ENCODE assay signal across 11 cellular contexts in genomic region chr3:9768376-9768775, GRCh38. TPM values are rescaled to one million over a fixed set of nuclear protein-coding genes. Genes with fewer than 3 reads are reported as not detected.
DNase-seq lines count a peak whose midpoint lies in the region; ATAC-seq and TF ChIP-seq lines count a peak whose summit lies in the region.
"Had no signal": no experiment of that assay in that cellular context is flagged by ENCODE, and none has a peak within 500 bp of the region (broad histone marks: within the 10 kb centered on the region; RNA-seq: fewer than 3 reads in every experiment).

No MANE protein-coding gene starts in this region.

- no peak for TF ChIP-seq POLR2A in transverse colon (IDR thresholded peaks at IDR 0.05)

- H2AFZ ChIP-seq in ACC112 (ENCODE audit: low read length, unreplicated experiment) = no peak overlapping the region
- no peak overlapping the region for H2AFZ ChIP-seq in parathyroid adenoma

- DNase-seq in HFFc6 (no peak), A172 (ENCODE audit: low spot score) (no peak), transverse colon (no peak), OCI-M2 (lab: John Stamatoyannopoulos, UW; ENCODE audit: unreplicated experiment) (no peak)
- DNase-seq: activated effector memory CD4-positive, alpha-beta T cell treated with Interleukin-2 at 50 U/mL for 16 hours; CD4-positive, alpha-beta memory T cell; NCI-H2081 treated with DMSO at 0.1 percent for 48 hours had no signal

- peaks cover 37% of the 10 kb centered on the region for H3K4me1 Mint-ChIP-seq in HFFc6 (ENCODE audit: low read depth)

- peaks cover 10% of the 10 kb centered on the region; the same call in 1 of the 2 replicates for H3K36me3 Mint-ChIP-seq in HFFc6 (ENCODE audit: low read depth)

- H3K4me3 Mint-ChIP-seq in HFFc6 = peak overlapping the region; percentile 87; the same call in 1 of the 2 replicates

- H3K27me3 Mint-ChIP-seq in HFFc6 (ENCODE audit: insufficient read depth) = peaks cover 7% of the 10 kb centered on the region
- H3K27me3 Mint-ChIP-seq: CD4-positive, alpha-beta memory T cell had no signal

- no peak overlapping the region for H3K9ac ChIP-seq in parathyroid adenoma

- H3K36me3 ChIP-seq in ACC112 (ENCODE audit: insufficient read depth, low read length) = no peaks in the 10 kb centered on the region
- no peaks in the 10 kb centered on the region for H3K36me3 ChIP-seq in parathyroid adenoma (ENCODE audit: control insufficient read depth, insufficient read depth, low read length)
- H3K36me3 ChIP-seq in transverse colon = no peaks in the 10 kb centered on the region

- TF ChIP-seq EP300 in transverse colon (IDR thresholded peaks at IDR 0.05; ENCODE audit: low read depth) = no peak

- H3K79me2 ChIP-seq in ACC112 (ENCODE audit: control insufficient read depth, insufficient read depth, low read length, unreplicated experiment) (peaks cover 14% of the 10 kb centered on the region), parathyroid adenoma (no peaks in the 10 kb centered on the region)

- H3K4me1 ChIP-seq in ACC112 (ENCODE audit: control insufficient read depth, insufficient read depth, low read length, unreplicated experiment) (peaks cover 26% of the 10 kb centered on the region), parathyroid adenoma (peaks cover 13% of the 10 kb centered on the region), transverse colon (peaks cover 10 to 38% (median 30%) of the 10 kb centered on the region in 4 donors)

- no peaks in the 10 kb centered on the region for H3K27me3 ChIP-seq in ACC112 (ENCODE audit: insufficient read depth, low read length)
- no peaks in the 10 kb centered on the region for H3K27me3 ChIP-seq in parathyroid adenoma (ENCODE audit: control insufficient read depth, insufficient read depth, low read length)
- no peaks in the 10 kb centered on the region for H3K27me3 ChIP-seq in transverse colon

- ATAC-seq in GM18861 (IDR thresholded peaks at IDR 0.05; ENCODE audit: unreplicated experiment) = no peak

- no peak overlapping the region for H3K4me2 ChIP-seq in parathyroid adenoma (ENCODE audit: low read length)

- WGBS in transverse colon (ENCODE audit: low coverage in 1 of 2), 2 donors = 73% methylated on average over 2 of the region's 2 CpGs; no CpG with 5 or more reads in 1 of the 2 donors

- peak overlapping the region; percentile 66 for H3K27ac Mint-ChIP-seq in HFFc6

- H3K27ac ChIP-seq in ACC112 (ENCODE audit: low read depth, low read length) (no peak overlapping the region), cingulate gyrus (ENCODE audit: low read depth, low read length) (peak overlapping the region; percentile 35), parathyroid adenoma (peak overlapping the region; percentile 60), transverse colon (peak overlapping the region in 2 of 4 donors; percentile 88 to 89)

- H3K9me3 Mint-ChIP-seq in HFFc6 = no peaks in the 10 kb centered on the region
- H3K9me3 Mint-ChIP-seq: CD4-positive, alpha-beta memory T cell had no signal

- peak overlapping the region; percentile 84 for H3K4me3 ChIP-seq in ACC112 (ENCODE audit: low read depth, low read length)
- no peak overlapping the region for H3K4me3 ChIP-seq in parathyroid adenoma (ENCODE audit: low read depth, low read length)
- no peak overlapping the region for H3K4me3 ChIP-seq in transverse colon

- TF ChIP-seq CTCF in HFFc6 (IDR thresholded peaks at IDR 0.05) (no peak), parathyroid adenoma (IDR thresholded peaks at IDR 0.05) (no peak), transverse colon (IDR thresholded peaks at IDR 0.05) (no peak)

- intact Hi-C loops in transverse colon (cut with DNase I; ENCODE audit: low total_unique reads) = no loop called here

- in situ Hi-C loops in transverse colon (cut with MboI; ENCODE audit: low pct_ligation_motif_present in 1 of 4, low pct_unique_long_range_greater_than_20kb in 1 of 4, low sequenced_read_pairs in 3 of 4) = no loop called here

- H3K9me3 ChIP-seq in parathyroid adenoma (ENCODE audit: control insufficient read depth, low read length) = no peaks in the 10 kb centered on the region
- H3K9me3 ChIP-seq in transverse colon = no peaks in the 10 kb centered on the region

RNA-seq across cellular contexts. Expression of gene CAMK1, which starts 1.4 kb away (rescaled TPM):
- 10 to 100 TPM; 22.1 to 33.0 (median 28.8) TPM for total RNA-seq in HFFc6 (2021; fragmentation: NEBNext Ultra II Directional; extraction: Animal tissue kit (Norgen Biotek cat#: 25700))
- total RNA-seq in A172 (2014; rRNA removed; shearing (Covaris generic)) = 78.3 and 82.6 TPM in 2 replicates
- total RNA-seq in transverse colon = 10 to 100 TPM in 3 of 4 donors, 1 to 10 TPM in 1; 5.6 to 45.0 (median 15.6) TPM

RNA-seq across cellular contexts. Expression of gene OGG1, which starts 18.6 kb away (rescaled TPM):
- total RNA-seq in HFFc6 (2021; fragmentation: NEBNext Ultra II Directional; extraction: Animal tissue kit (Norgen Biotek cat#: 25700)) = 10 to 100 TPM; 17.7 to 26.2 (median 23.7) TPM
- total RNA-seq in A172 (2014; rRNA removed; shearing (Covaris generic)) = 27.5 and 37.9 TPM in 2 replicates
- total RNA-seq in transverse colon = 10 to 100 TPM; 27.8 to 69.5 (median 39.7) TPM

RNA-seq across cellular contexts. Expression of gene TADA3, which starts 23.9 kb away (rescaled TPM):
- 10 to 100 TPM; 69.2 to 84.9 (median 77.0) TPM for total RNA-seq in HFFc6 (2021; fragmentation: NEBNext Ultra II Directional; extraction: Animal tissue kit (Norgen Biotek cat#: 25700))
- 150 and 167 TPM in 2 replicates for total RNA-seq in A172 (2014; rRNA removed; shearing (Covaris generic))
- total RNA-seq in transverse colon = 100 to 1,000 TPM in 2 of 4 donors, 10 to 100 TPM in 2; 53.7 to 504 (median 92.0) TPM

RNA-seq across cellular contexts. Expression of gene ARPC4, which starts 24.5 kb away (rescaled TPM):
- 100 to 1,000 TPM; 252 to 303 (median 266) TPM for total RNA-seq in HFFc6 (2021; fragmentation: NEBNext Ultra II Directional; extraction: Animal tissue kit (Norgen Biotek cat#: 25700))
- 196 and 274 TPM in 2 replicates for total RNA-seq in A172 (2014; rRNA removed; shearing (Covaris generic))
- 100 to 1,000 TPM; 104 to 189 (median 143) TPM for total RNA-seq in transverse colon

RNA-seq across cellular contexts. Expression of gene BRPF1, which starts 36.8 kb away (rescaled TPM):
- total RNA-seq in HFFc6 (2021; fragmentation: NEBNext Ultra II Directional; extraction: Animal tissue kit (Norgen Biotek cat#: 25700)) = 10 to 100 TPM; 14.4 to 18.4 (median 17.1) TPM
- total RNA-seq in A172 (2014; rRNA removed; shearing (Covaris generic)) = 13.8 and 18.4 TPM in 2 replicates
- total RNA-seq in transverse colon = 10 to 100 TPM in 3 of 4 donors, 1 to 10 TPM in 1; 9.4 to 18.7 (median 14.9) TPM
